ENCODE assay signal across 7 cellular contexts in the genomic region with DNA sequence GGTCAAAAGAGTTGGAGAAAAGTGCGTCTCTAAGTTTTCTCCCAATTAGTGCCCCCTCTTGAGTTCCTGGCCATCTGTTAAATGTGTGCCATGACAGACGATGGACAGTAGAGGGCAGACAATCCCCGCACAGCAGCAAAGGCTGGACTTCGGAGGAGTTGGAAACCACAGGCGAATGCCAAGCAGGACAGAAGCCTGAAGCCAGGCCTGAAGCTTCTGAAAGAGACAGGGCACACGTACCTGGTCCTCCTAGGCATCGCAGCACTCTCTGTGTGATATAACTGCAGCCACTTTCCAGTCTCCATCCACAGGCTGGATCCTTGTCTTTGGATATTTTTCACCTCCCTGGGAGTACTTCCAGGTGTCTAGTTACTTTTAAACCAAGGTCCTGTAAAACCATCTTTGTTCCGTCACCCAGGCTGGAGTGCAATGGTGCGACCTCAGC. TPM values are rescaled to one million over a fixed set of nuclear protein-coding genes. Genes with fewer than 3 reads are reported as not detected.
DNase-seq lines count a peak whose midpoint lies in the region; ATAC-seq and TF ChIP-seq lines count a peak whose summit lies in the region.

No MANE protein-coding gene starts in this region.

- H3K9me3 ChIP-seq in body of pancreas, result no peaks in the 10 kb centered on the region

- no peak overlapping the region for H3K27ac Mint-ChIP-seq in activated T-helper 1 cell treated with anti-CD3 and anti-CD28 coated beads, Interleukin-12 subunit alpha, Interleukin-12 subunit beta, Interleukin-2, Interleukin-4 antibody, amounts not matched to agents 30 ng/mL and 10 ng/mL and 1 ng/mL, durations not matched to agents 14 hours and 24 hours and 36 hours

- no peaks in the 10 kb centered on the region for H3K9me3 Mint-ChIP-seq in activated T-helper 1 cell treated with anti-CD3 and anti-CD28 coated beads, Interleukin-12 subunit alpha, Interleukin-12 subunit beta, Interleukin-2, Interleukin-4 antibody, amounts not matched to agents 30 ng/mL and 10 ng/mL and 1 ng/mL, durations not matched to agents 14 hours and 24 hours and 36 hours

- no peak for TF ChIP-seq POLR2A in body of pancreas (IDR thresholded peaks at IDR 0.05)

- DNase-seq in GM06990 (ENCODE audit: extremely low read depth, insufficient read length), result peak; percentile 31
- DNase-seq in LoVo (ENCODE audit: low spot score), result peak; percentile 74
- DNase-seq in SK-N-DZ (ENCODE audit: low spot score), result peak; percentile 74
- peak; percentile 74 to 81 (median 78) for DNase-seq in body of pancreas
- DNase-seq in hippocampal formation (lab: John Stamatoyannopoulos, UW), result peak; percentile 67 to 68
- peak; percentile 76 for DNase-seq in retina
- DNase-seq in activated T-helper 1 cell treated with anti-CD3 and anti-CD28 coated beads, Interleukin-12 subunit alpha, Interleukin-12 subunit beta, Interleukin-2, Interleukin-4 antibody, amounts not matched to agents 30 ng/mL and 10 ng/mL and 1 ng/mL, durations not matched to agents 14 hours and 24 hours and 36 hours (ENCODE audit: low spot score), result no peak

- intact Hi-C loops in body of pancreas (cut with DNase I), result loop anchor here (10.0 kb wide), 1 partner anchor 169 kb away; a partner anchor contains a TSS
- intact Hi-C loops in activated T-helper 1 cell treated with anti-CD3 and anti-CD28 coated beads, Interleukin-12 subunit alpha, Interleukin-12 subunit beta, Interleukin-2, Interleukin-4 antibody, amounts not matched to agents 30 ng/mL and 10 ng/mL and 1 ng/mL, durations not matched to agents 14 hours and 24 hours and 36 hours (cut with micrococcal nuclease), result loop anchor here (1.0 kb wide), 3 partner anchors 177 to 339 kb away; no protein-coding TSS in a partner anchor

- TF ChIP-seq CTCF in GM06990 (IDR thresholded peaks at IDR 0.05; ENCODE audit: insufficient read depth, low read length, poor library complexity, severe bottlenecking), result peak; percentile 91
- peak; percentile 83 to 92 (median 89) for TF ChIP-seq CTCF in body of pancreas (IDR thresholded peaks at IDR 0.05)

- H3K4me1 Mint-ChIP-seq in activated T-helper 1 cell treated with anti-CD3 and anti-CD28 coated beads, Interleukin-12 subunit alpha, Interleukin-12 subunit beta, Interleukin-2, Interleukin-4 antibody, amounts not matched to agents 30 ng/mL and 10 ng/mL and 1 ng/mL, durations not matched to agents 14 hours and 24 hours and 36 hours (ENCODE audit: low read depth), result peaks cover 13% of the 10 kb centered on the region

- peaks cover 2% of the 10 kb centered on the region for H3K36me3 Mint-ChIP-seq in activated T-helper 1 cell treated with anti-CD3 and anti-CD28 coated beads, Interleukin-12 subunit alpha, Interleukin-12 subunit beta, Interleukin-2, Interleukin-4 antibody, amounts not matched to agents 30 ng/mL and 10 ng/mL and 1 ng/mL, durations not matched to agents 14 hours and 24 hours and 36 hours (ENCODE audit: low read depth)

- H3K4me1 ChIP-seq in body of pancreas, result peaks cover 11% of the 10 kb centered on the region

- H3K4me3 Mint-ChIP-seq in activated T-helper 1 cell treated with anti-CD3 and anti-CD28 coated beads, Interleukin-12 subunit alpha, Interleukin-12 subunit beta, Interleukin-2, Interleukin-4 antibody, amounts not matched to agents 30 ng/mL and 10 ng/mL and 1 ng/mL, durations not matched to agents 14 hours and 24 hours and 36 hours, result no peak overlapping the region

- no peak overlapping the region for H3K27ac ChIP-seq in body of pancreas

- peaks cover 13% of the 10 kb centered on the region for H3K27me3 Mint-ChIP-seq in activated T-helper 1 cell treated with anti-CD3 and anti-CD28 coated beads, Interleukin-12 subunit alpha, Interleukin-12 subunit beta, Interleukin-2, Interleukin-4 antibody, amounts not matched to agents 30 ng/mL and 10 ng/mL and 1 ng/mL, durations not matched to agents 14 hours and 24 hours and 36 hours (ENCODE audit: insufficient read depth)

- no peaks in the 10 kb centered on the region for H3K27me3 ChIP-seq in GM06990 (replicated peaks; ENCODE audit: control insufficient read depth, insufficient read depth, low read length)
- no peaks in the 10 kb centered on the region for H3K27me3 ChIP-seq in body of pancreas

- 3% methylated on average over 9 of the region's 9 CpGs for WGBS in body of pancreas, 2 donors

- ATAC-seq in body of pancreas, result peak; percentile 95

- H3K4me3 ChIP-seq in GM06990 (replicated peaks; ENCODE audit: low read depth, low read length), result no peak overlapping the region
- H3K4me3 ChIP-seq in body of pancreas, result no peak overlapping the region

- H3K36me3 ChIP-seq in GM06990 (ENCODE audit: control insufficient read depth, insufficient read depth, low read length) (no peaks in the 10 kb centered on the region), body of pancreas (replicated peaks in 1 of 2; ENCODE audit: insufficient read depth in 1 of 2, low read depth in 2 of 2) (no peaks in the 10 kb centered on the region)

RNA-seq across cellular contexts. Expression of a gene that starts 14.5 kb away (rescaled TPM):
- 4.4 and 7.7 TPM in 2 replicates for polyA plus RNA-seq in SK-N-DZ (2014; cell fraction: cytosol; rRNA removed)
- 2.9 and 5.9 TPM in 2 replicates for polyA plus RNA-seq in SK-N-DZ (2014; cell fraction: nucleus; rRNA removed)
- total RNA-seq in body of pancreas, result 1 to 10 TPM; 3.3 to 6.2 TPM
- 1.6 and 1.7 TPM in 2 replicates for total RNA-seq in activated T-helper 1 cell treated with anti-CD3 and anti-CD28 coated beads, Interleukin-12 subunit alpha, Interleukin-12 subunit beta, Interleukin-2, Interleukin-4 antibody, amounts not matched to agents 30 ng/mL and 10 ng/mL and 1 ng/mL, durations not matched to agents 14 hours and 24 hours and 36 hours

RNA-seq across cellular contexts. Expression of a gene that starts 14.7 kb away (rescaled TPM):
- 12.0 and 19.8 TPM in 2 replicates for polyA plus RNA-seq in SK-N-DZ (2014; cell fraction: cytosol; rRNA removed)
- 14.1 and 20.7 TPM in 2 replicates for polyA plus RNA-seq in SK-N-DZ (2014; cell fraction: nucleus; rRNA removed)
- 1 to 10 TPM; 6.2 to 9.9 TPM for total RNA-seq in body of pancreas
- 24.3 and 28.4 TPM in 2 replicates for total RNA-seq in activated T-helper 1 cell treated with anti-CD3 and anti-CD28 coated beads, Interleukin-12 subunit alpha, Interleukin-12 subunit beta, Interleukin-2, Interleukin-4 antibody, amounts not matched to agents 30 ng/mL and 10 ng/mL and 1 ng/mL, durations not matched to agents 14 hours and 24 hours and 36 hours

RNA-seq across cellular contexts. Expression of a gene that starts 25.2 kb away (rescaled TPM):
- polyA plus RNA-seq in SK-N-DZ (2014; cell fraction: cytosol; rRNA removed), result 112 and 235 TPM in 2 replicates
- polyA plus RNA-seq in SK-N-DZ (2014; cell fraction: nucleus; rRNA removed), result 163 and 278 TPM in 2 replicates
- total RNA-seq in body of pancreas, result 10 to 100 TPM; 17.1 to 37.6 TPM
- total RNA-seq in activated T-helper 1 cell treated with anti-CD3 and anti-CD28 coated beads, Interleukin-12 subunit alpha, Interleukin-12 subunit beta, Interleukin-2, Interleukin-4 antibody, amounts not matched to agents 30 ng/mL and 10 ng/mL and 1 ng/mL, durations not matched to agents 14 hours and 24 hours and 36 hours, result 94.0 and 95.2 TPM in 2 replicates

RNA-seq across cellular contexts. Expression of a gene that starts 25.6 kb away (rescaled TPM):
- 13.4 and 17.3 TPM in 2 replicates for polyA plus RNA-seq in SK-N-DZ (2014; cell fraction: cytosol; rRNA removed)
- polyA plus RNA-seq in SK-N-DZ (2014; cell fraction: nucleus; rRNA removed), result 19.6 and 30.1 TPM in 2 replicates
- total RNA-seq in body of pancreas, result 10 to 100 TPM in 1 of 2 donors, 1 to 10 TPM in 1; 6.9 to 13.5 TPM
- total RNA-seq in activated T-helper 1 cell treated with anti-CD3 and anti-CD28 coated beads, Interleukin-12 subunit alpha, Interleukin-12 subunit beta, Interleukin-2, Interleukin-4 antibody, amounts not matched to agents 30 ng/mL and 10 ng/mL and 1 ng/mL, durations not matched to agents 14 hours and 24 hours and 36 hours, result 18.2 and 22.2 TPM in 2 replicates

RNA-seq across cellular contexts. Expression of a gene that starts 47.1 kb away (rescaled TPM):
- not detected in 2 replicates for polyA plus RNA-seq in SK-N-DZ (2014; cell fraction: cytosol; rRNA removed)
- polyA plus RNA-seq in SK-N-DZ (2014; cell fraction: nucleus; rRNA removed), result not detected in 2 replicates
- total RNA-seq in body of pancreas, result not detected
- total RNA-seq in activated T-helper 1 cell treated with anti-CD3 and anti-CD28 coated beads, Interleukin-12 subunit alpha, Interleukin-12 subunit beta, Interleukin-2, Interleukin-4 antibody, amounts not matched to agents 30 ng/mL and 10 ng/mL and 1 ng/mL, durations not matched to agents 14 hours and 24 hours and 36 hours, result not detected in 2 replicates
